1 cellular context compared by ENCODE assay signal in genomic region chr5:40223884-40224402, GRCh38.
TF ChIP-seq lines count a peak whose summit lies in the region.

No MANE protein-coding gene starts in this region.

TF ChIP-seq in SK-N-SH treated with all-trans-retinoic acid at 6 μM for 48 hours, 23 proteins besides CTCF, POLR2A, EP300 and RAD21 (continued from another document):
- TF ChIP-seq ZNF8 (CRISPR knock-in tag; IDR thresholded peaks at IDR 0.05): no peak
- no peak for TF ChIP-seq ISL1 (CRISPR knock-in tag; IDR thresholded peaks at IDR 0.05)
- TF ChIP-seq ZNF565 (CRISPR knock-in tag; conservative IDR thresholded peaks at IDR 0.05; ENCODE audit: low read depth): no peak
- no peak for TF ChIP-seq CSDC2 (CRISPR knock-in tag; IDR thresholded peaks at IDR 0.05)
- TF ChIP-seq RARB (CRISPR knock-in tag; IDR thresholded peaks at IDR 0.05): no peak
- no peak for TF ChIP-seq CSRNP3 (CRISPR knock-in tag; IDR thresholded peaks at IDR 0.05)
- TF ChIP-seq POU6F1 (CRISPR knock-in tag; IDR thresholded peaks at IDR 0.05; ENCODE audit: borderline replicate concordance, low read depth): no peak
- no peak for TF ChIP-seq ZNF70 (CRISPR knock-in tag; IDR thresholded peaks at IDR 0.05)
- TF ChIP-seq ZFP30 (CRISPR knock-in tag; IDR thresholded peaks at IDR 0.05): no peak
- TF ChIP-seq BACH2 (CRISPR knock-in tag; IDR thresholded peaks at IDR 0.05; ENCODE audit: borderline replicate concordance): no peak
TF ChIP-seq in SK-N-SH treated with all-trans-retinoic acid at 6 μM for 48 hours: peak in this region for 0.
